8 cellular contexts compared by ENCODE assay signal in genomic region chr19:14529254-14530004, GRCh38. TPM values are rescaled to one million over a fixed set of nuclear protein-coding genes. Genes with fewer than 3 reads are reported as not detected.
A peak's percentile ranks its signal among the peaks of the same experiment; 100 is the strongest.
DNase-seq lines count a peak whose midpoint lies in the region; ATAC-seq and TF ChIP-seq lines count a peak whose summit lies in the region.

Gene TECR, plus strand, starts transcription at chr19:14529594. Its CDS starts 103 bp downstream, at chr19:14529697.

- no peaks in the 10 kb centered on the region for H3K27me3 ChIP-seq in WERI-Rb-1 (ENCODE audit: insufficient read depth, low read depth, severe bottlenecking)
- H3K27me3 ChIP-seq in mammary epithelial cell (ENCODE audit: insufficient read depth, low read length) = no peaks in the 10 kb centered on the region

- peak within 1 kb of the TSS; percentile 93 for H3K4me2 ChIP-seq in mammary epithelial cell (ENCODE audit: insufficient read depth, low read depth, low read length)

- peaks cover 44% of the 10 kb centered on the region for H3K4me1 ChIP-seq in mammary epithelial cell (ENCODE audit: insufficient read depth, low read length)

- H3K36me3 ChIP-seq in WERI-Rb-1 (peaks cover 16% of the 10 kb centered on the region), mammary epithelial cell (ENCODE audit: insufficient read depth, low read length) (no peaks in the 10 kb centered on the region)

- peak within 1 kb of the TSS; percentile 73 for H3K4me3 ChIP-seq in WERI-Rb-1 (ENCODE audit: low read depth, low read length)
- H3K4me3 ChIP-seq in mammary epithelial cell (replicated peaks in 1 of 3; ENCODE audit: insufficient read depth in 1 of 3, low read depth in 2 of 3, low read length in 3 of 3) = peak within 1 kb of the TSS; percentile 78 to 94 (median 89)
- peak within 1 kb of the TSS; percentile 96 for H3K4me3 ChIP-seq in iPS-18c (ENCODE audit: insufficient read depth, low read depth, low read length)
- peak within 1 kb of the TSS; percentile 60 to 95 (median 71) for H3K4me3 ChIP-seq in skin epidermis

- peak within 1 kb of the TSS; percentile 89 for H3K9ac ChIP-seq in mammary epithelial cell (ENCODE audit: insufficient read depth, low read length)

- CTCF ChIA-PET in mammary epithelial cell (lab: Charles Lee; ENCODE audit: low non-redundant PET) = interaction anchor here (0.5 kb wide), 1 partner anchor 10 kb away, joined by 13 read pairs; no protein-coding TSS in a partner anchor

- in situ Hi-C loops in ACHN (cut with HindIII; ENCODE audit: low pct_ligation_motif_present, low pct_unique_long_range_greater_than_20kb, low sequenced_read_pairs) = no loop called here
- in situ Hi-C loops in mammary epithelial cell (cut with MboI; ENCODE audit: low sequenced_read_pairs in 2 of 2) = no loop called here

- WGBS in mammary epithelial cell (ENCODE audit: low coverage, missing lambda C conversion rate) = 1% methylated on average over 36 of the region's 59 CpGs

- peak; percentile 94 for ATAC-seq in GM18873 (IDR thresholded peaks at IDR 0.05; ENCODE audit: low FRiP score, unreplicated experiment)
- ATAC-seq in HG03139 (IDR thresholded peaks at IDR 0.05; ENCODE audit: unreplicated experiment) = peak; percentile 90

- H4K20me1 ChIP-seq in mammary epithelial cell (ENCODE audit: insufficient read depth, low read length) = no peaks in the 10 kb centered on the region

- H3K27ac ChIP-seq in WERI-Rb-1 (peak within 1 kb of the TSS; percentile 94), mammary epithelial cell (ENCODE audit: insufficient read depth, low read depth, low read length) (peak within 1 kb of the TSS; percentile 97), skin epidermis (peak within 1 kb of the TSS; percentile 38 to 94 (median 85))

- H3K79me2 ChIP-seq in mammary epithelial cell (ENCODE audit: insufficient read depth, low read length) = peaks cover 50% of the 10 kb centered on the region

- TF ChIP-seq CTCF in WERI-Rb-1 (IDR thresholded peaks at IDR 0.05; ENCODE audit: low read depth, low read length) (no peak), mammary epithelial cell (conservative IDR thresholded peaks at IDR 0.05 in 1 of 2, IDR thresholded peaks at IDR 0.05 in 1 of 2; ENCODE audit: extremely low read depth in 1 of 2, insufficient read depth in 1 of 2, low read depth in 1 of 2, low read length in 2 of 2) (peak in 1 of 2 donors; percentile 4)

- intact Hi-C loops in mammary epithelial cell (cut with micrococcal nuclease) = no loop called here

- DNase-seq in ACHN = peak; percentile 99
- peak; percentile 99 for DNase-seq in NCI-H2227 (lab: John Stamatoyannopoulos, UW; ENCODE audit: unreplicated experiment)
- peak; percentile 100 for DNase-seq in WERI-Rb-1
- DNase-seq in mammary epithelial cell = peak; percentile 100

- peak within 1 kb of the TSS; percentile 88 for H2AFZ ChIP-seq in mammary epithelial cell (ENCODE audit: low read depth, low read length)

- H3K9me3 ChIP-seq in WERI-Rb-1 (ENCODE audit: severe bottlenecking) = no peaks in the 10 kb centered on the region
- H3K9me3 ChIP-seq in mammary epithelial cell (replicated peaks; ENCODE audit: insufficient read depth, low read length) = no peaks in the 10 kb centered on the region
- no peaks in the 10 kb centered on the region for H3K9me3 ChIP-seq in iPS-18c (ENCODE audit: control insufficient read depth, insufficient read depth, low read length)

- TSS peak; percentile 42 for BruUV-seq in mammary epithelial cell (replicated peaks; lab: Mats Ljungman, UMichigan)

- dilution Hi-C loops in mammary epithelial cell (cut with HindIII; ENCODE audit: low sequenced_read_pairs) = no loop called here

RNA-seq across cellular contexts. Expression of gene TECR, which starts in this region (rescaled TPM):
- total RNA-seq in mammary epithelial cell = 100 to 1,000 TPM in 1 of 2 donors, 10 to 100 TPM in 1; 68.0 to 168 TPM
- 245 TPM for polyA plus RNA-seq in mammary epithelial cell
- polyA minus RNA-seq in mammary epithelial cell = 522 TPM

Comparison
In these comparisons a context has a peak if more than half of its experiments do, and no peak if none do; other contexts are left out.
1. Peak in every context shown above with its lines: DNase-seq, ATAC-seq, H3K4me3 ChIP-seq and H3K27ac ChIP-seq.